In the genomic region with DNA sequence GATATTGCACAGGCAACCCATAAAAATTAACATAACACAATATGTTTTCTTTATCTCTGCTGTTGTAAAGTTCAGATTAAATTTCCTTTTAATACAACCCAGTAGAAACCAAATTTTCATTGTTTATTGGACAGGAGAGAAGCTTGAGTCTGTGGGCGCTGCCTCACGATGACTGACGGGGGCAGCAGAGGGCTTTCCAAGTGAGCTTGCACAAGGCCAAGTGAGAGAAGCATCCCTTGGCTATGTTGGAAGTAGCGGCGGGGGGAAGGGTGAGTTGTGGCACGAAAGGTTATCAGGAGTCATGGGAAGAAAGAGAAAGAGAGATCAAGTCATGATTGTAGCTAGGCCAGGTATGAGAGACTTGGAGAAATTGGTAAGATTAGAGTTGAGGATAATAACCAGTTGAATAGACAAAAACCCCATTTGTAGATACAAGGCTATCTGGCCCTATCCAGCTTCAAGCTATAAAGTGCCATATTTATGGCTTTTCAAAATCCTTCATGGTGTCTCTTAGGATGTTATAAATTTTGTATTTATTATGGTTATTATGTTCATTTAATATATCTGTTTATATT, we compare ENCODE assay signal across 8 cellular contexts.
DNase-seq lines count a peak whose midpoint lies in the region; ATAC-seq and TF ChIP-seq lines count a peak whose summit lies in the region.

No MANE protein-coding gene starts in this region.

- H3K9me3 ChIP-seq in PC-3 (ENCODE audit: low read length) (no peaks in the 10 kb centered on the region), upper lobe of left lung (peaks cover 0 to 3% (median 0%) of the 10 kb centered on the region in 4 donors)

- no peak for TF ChIP-seq EP300 in upper lobe of left lung (IDR thresholded peaks at IDR 0.05)

- peak; percentile 73 for DNase-seq in PC-3
- peak; percentile 35 to 87 (median 80) for DNase-seq in dorsolateral prefrontal cortex
- DNase-seq in lung microvascular endothelial cell (ENCODE audit: low read depth in 2 of 2), result peak; percentile 45 to 61
- peak in 1 of 2 donors; percentile 48 for DNase-seq in upper lobe of left lung
- no peak for DNase-seq in T1000 (lab: John Stamatoyannopoulos, UW)

- no peak overlapping the region for H3K9ac ChIP-seq in PC-3 (ENCODE audit: low read length)

- ATAC-seq in GM18861 (IDR thresholded peaks at IDR 0.05; ENCODE audit: unreplicated experiment) (peak; percentile 56), HG03354 (IDR thresholded peaks at IDR 0.05; ENCODE audit: poor library complexity, severe bottlenecking, unreplicated experiment) (peak; percentile 91), PC-3 (peak; percentile 84), upper lobe of left lung (ENCODE audit: low FRiP score in 2 of 2) (peak in 1 of 2 donors; percentile 62)

- no peak overlapping the region for H2AFZ ChIP-seq in PC-3 (ENCODE audit: low read length)

- H3F3A ChIP-seq in PC-3 (ENCODE audit: low read length, unreplicated experiment), result no peaks in the 10 kb centered on the region

- no peak overlapping the region for H3K27ac ChIP-seq in C4-2B
- H3K27ac ChIP-seq in PC-3 (ENCODE audit: low read length), result no peak overlapping the region
- peak overlapping the region in 30 of 59 donors; percentile 9 to 77 (median 42) for H3K27ac ChIP-seq in dorsolateral prefrontal cortex
- no peak overlapping the region for H3K27ac ChIP-seq in upper lobe of left lung

- no peaks in the 10 kb centered on the region for H3K27me3 ChIP-seq in PC-3 (ENCODE audit: low read length)
- H3K27me3 ChIP-seq in dorsolateral prefrontal cortex, result no peaks in the 10 kb centered on the region
- H3K27me3 ChIP-seq in upper lobe of left lung, result no peaks in the 10 kb centered on the region

- H4K20me1 ChIP-seq in PC-3 (ENCODE audit: low read length), result no peaks in the 10 kb centered on the region

- H3K36me3 ChIP-seq in PC-3 (ENCODE audit: low read depth, low read length), result no peaks in the 10 kb centered on the region
- H3K36me3 ChIP-seq in upper lobe of left lung, result no peaks in the 10 kb centered on the region

- TF ChIP-seq CTCF in C4-2B (conservative IDR thresholded peaks at IDR 0.05) (peak; percentile 85), PC-3 (conservative IDR thresholded peaks at IDR 0.05; ENCODE audit: low read depth, low read length) (peak; percentile 93), dorsolateral prefrontal cortex (IDR thresholded peaks at IDR 0.05 in 54 of 56, conservative IDR thresholded peaks at IDR 0.05 in 2 of 56; ENCODE audit: low read depth in 1 of 56, partially characterized antibody in 56 of 56) (peak in 55 of 56 donors; percentile 44 to 93 (median 77)), upper lobe of left lung (IDR thresholded peaks at IDR 0.05) (peak in 5 of 6 experiments; percentile 39 to 63 (median 55))

- no TSS peak for BruUV-seq in PC-3 (replicated peaks; lab: Mats Ljungman, UMichigan)

- CTCF ChIA-PET in PC-3 (lab: Charles Lee), result interaction anchor here (0.5 to 0.6 kb wide), 3 partner anchors 557 to 1880 kb away, joined by 3 to 4 read pairs (median 3); no protein-coding TSS in a partner anchor

- no peak for TF ChIP-seq POLR2A in upper lobe of left lung (IDR thresholded peaks at IDR 0.05)

- intact Hi-C loops in PC-3 (cut with micrococcal nuclease), result loop anchor here (2.0 to 5.0 kb wide), 2 partner anchors 558 to 1414 kb away; no protein-coding TSS in a partner anchor
- intact Hi-C loops in dorsolateral prefrontal cortex (cut with DNase I), result loop anchor here in 1 of 2 donors (2.0 to 5.0 kb wide), 3 partner anchors 84 to 1399 kb away; no protein-coding TSS in a partner anchor

- 12 to 13% methylated on average over 6 of the region's 6 CpGs for WGBS in upper lobe of left lung, 2 donors

- no peaks in the 10 kb centered on the region for H3K9me2 ChIP-seq in PC-3 (replicated peaks; ENCODE audit: low read length)

- H3K4me1 ChIP-seq in PC-3 (ENCODE audit: insufficient read depth, low read length) (no peaks in the 10 kb centered on the region), upper lobe of left lung (no peaks in the 10 kb centered on the region)

- H3K4me2 ChIP-seq in PC-3 (ENCODE audit: low read length), result no peak overlapping the region

- no peak overlapping the region for H3K4me3 ChIP-seq in PC-3 (ENCODE audit: low read length)
- no peak overlapping the region for H3K4me3 ChIP-seq in dorsolateral prefrontal cortex
- H3K4me3 ChIP-seq in upper lobe of left lung, result no peak overlapping the region

- no peaks in the 10 kb centered on the region for H3K79me2 ChIP-seq in PC-3 (ENCODE audit: low read length)

- POLR2A ChIA-PET in PC-3 (lab: Charles Lee; ENCODE audit: unreplicated experiment), result no interaction called here

Comparison
In these comparisons a context has a peak if more than half of its experiments do, and no peak if none do; other contexts are left out.
1. H3K27ac ChIP-seq: peak in dorsolateral prefrontal cortex (30 of 59); none in C4-2B (single experiment), PC-3 (single experiment) and upper lobe of left lung (0 of 4).
2. Peak in every context shown above with its lines, with median percentiles within 50 percentile points of each other: CTCF ChIP-seq.